Comparison of ENCODE assay signal across 8 cellular contexts in genomic region chr7:82740246-82740848, GRCh38.
DNase-seq lines count a peak whose midpoint lies in the region; ATAC-seq and FAIRE-seq lines count a peak whose summit lies in the region.

No MANE protein-coding gene starts in this region.

- H3K9me3 ChIP-seq in small intestine (ENCODE audit: control insufficient read depth, low read depth): no peaks in the 10 kb centered on the region

- DNase-seq in activated T-cell treated with anti-CD3 and anti-CD28 coated beads for 48 hours (ENCODE audit: low read depth) (peak; percentile 4), LoVo (ENCODE audit: low spot score) (peak; percentile 27), RKO (ENCODE audit: low spot score) (peak; percentile 55), fibroblast of gingiva (ENCODE audit: low read depth) (peak; percentile 46), small intestine (peak; percentile 51)
- no peak for DNase-seq in activated T-cell treated with anti-CD3 and anti-CD28 coated beads, Interleukin-2, amount 50 U/mL, for 1 hour

- no peak for FAIRE-seq in small intestine (lab: Jason Lieb, UNC)

- H3K4me3 ChIP-seq in small intestine (ENCODE audit: low read depth in 1 of 2, low read length in 2 of 2): no peak overlapping the region

- ATAC-seq in HG02642 (IDR thresholded peaks at IDR 0.05; ENCODE audit: poor library complexity, unreplicated experiment) (no peak), HG03097 (IDR thresholded peaks at IDR 0.05; ENCODE audit: low FRiP score, unreplicated experiment) (no peak)

- 34 to 51% (median 43%) methylated on average over 3 of the region's 3 CpGs for WGBS in small intestine, 3 donors

- H3K27me3 ChIP-seq in small intestine (ENCODE audit: control insufficient read depth in 2 of 2, insufficient read depth in 2 of 2, low read length in 2 of 2): no peaks in the 10 kb centered on the region

- H3K4me1 ChIP-seq in small intestine (ENCODE audit: control insufficient read depth in 2 of 2, insufficient read depth in 1 of 2, low read depth in 1 of 2, low read length in 1 of 2): no peaks in the 10 kb centered on the region

- H3K36me3 ChIP-seq in small intestine (ENCODE audit: control insufficient read depth in 2 of 2, insufficient read depth in 2 of 2, low read length in 2 of 2): no peaks in the 10 kb centered on the region

- H3K27ac ChIP-seq in small intestine (ENCODE audit: low read depth in 1 of 2, low read length in 1 of 2): no peak overlapping the region
